9 cellular contexts compared by ENCODE assay signal in the genomic region with DNA sequence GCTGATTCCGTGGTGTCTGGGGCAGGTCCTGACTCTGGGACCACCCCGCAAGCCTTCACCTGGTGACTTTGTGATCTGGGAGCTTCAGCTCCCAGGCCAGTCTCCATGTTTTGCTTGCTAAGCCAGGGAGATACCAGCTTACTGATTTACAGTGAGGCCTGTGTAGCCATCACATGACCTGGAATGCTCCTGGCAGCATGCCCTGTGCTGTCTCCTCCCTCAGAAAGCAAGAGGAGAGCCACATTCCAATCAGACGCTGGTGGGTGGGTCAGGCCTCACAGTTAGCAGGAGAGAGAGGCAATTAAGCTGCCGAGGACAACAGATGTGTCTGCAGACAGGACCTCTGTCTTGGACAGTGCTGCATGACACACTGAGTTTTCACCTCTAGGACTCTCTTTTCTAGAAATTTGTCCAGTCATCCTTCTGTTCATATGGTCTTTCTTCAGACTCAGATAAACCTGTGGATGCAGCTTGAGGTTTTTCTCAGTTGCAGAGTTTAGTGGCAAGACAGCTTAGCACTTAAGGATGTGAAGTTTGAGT. TPM values are rescaled to one million over a fixed set of nuclear protein-coding genes. Genes with fewer than 3 reads are reported as not detected.
DNase-seq lines count a peak whose midpoint lies in the region; ATAC-seq and TF ChIP-seq lines count a peak whose summit lies in the region.
"Had no signal": no experiment of that assay in that cellular context is flagged by ENCODE, and none has a peak within 500 bp of the region (broad histone marks: within the 10 kb centered on the region; RNA-seq: fewer than 3 reads in every experiment).

No MANE protein-coding gene starts in this region.

- H3K27ac Mint-ChIP-seq in activated CD8-positive, alpha-beta memory T cell treated with anti-CD3 and anti-CD28 coated beads, Interleukin-2, amount 10 ng/mL, durations not matched to agents 7 days and 5 days, result no peak overlapping the region
- H3K27ac Mint-ChIP-seq in activated T-cell treated with anti-CD3 and anti-CD28 coated beads, Interleukin-2, amount 50 U/mL, for 24 hours, result no peak overlapping the region

- H3K4me1 Mint-ChIP-seq in activated CD8-positive, alpha-beta memory T cell treated with anti-CD3 and anti-CD28 coated beads, Interleukin-2, amount 10 ng/mL, durations not matched to agents 7 days and 5 days, result peaks cover 3% of the 10 kb centered on the region
- H3K4me1 Mint-ChIP-seq in activated T-cell treated with anti-CD3 and anti-CD28 coated beads, Interleukin-2, amount 50 U/mL, for 24 hours (ENCODE audit: low read depth), result no peaks in the 10 kb centered on the region

- no peaks in the 10 kb centered on the region for H3K27me3 ChIP-seq in esophagus squamous epithelium
- no peaks in the 10 kb centered on the region for H3K27me3 ChIP-seq in muscle layer of duodenum (ENCODE audit: low read depth, low read length)
- H3K27me3 ChIP-seq: BLaER1 had no signal

- H3K4me3 ChIP-seq in esophagus squamous epithelium (no peak overlapping the region), muscle layer of duodenum (ENCODE audit: low read depth in 1 of 2, low read length in 2 of 2) (no peak overlapping the region)
- H3K4me3 ChIP-seq: BLaER1 had no signal

- H3K27ac ChIP-seq in esophagus squamous epithelium (peak overlapping the region; percentile 52 to 76 (median 70)), muscle layer of duodenum (ENCODE audit: low read length) (peak overlapping the region; percentile 62)
- H3K27ac ChIP-seq: BLaER1 had no signal

- H3K4me3 Mint-ChIP-seq in activated CD8-positive, alpha-beta memory T cell treated with anti-CD3 and anti-CD28 coated beads, Interleukin-2, amount 10 ng/mL, durations not matched to agents 7 days and 5 days, result no peak overlapping the region
- no peak overlapping the region for H3K4me3 Mint-ChIP-seq in activated T-cell treated with anti-CD3 and anti-CD28 coated beads, Interleukin-2, amount 50 U/mL, for 24 hours

- no peaks in the 10 kb centered on the region for H3K36me3 Mint-ChIP-seq in activated CD8-positive, alpha-beta memory T cell treated with anti-CD3 and anti-CD28 coated beads, Interleukin-2, amount 10 ng/mL, durations not matched to agents 7 days and 5 days
- no peaks in the 10 kb centered on the region for H3K36me3 Mint-ChIP-seq in activated T-cell treated with anti-CD3 and anti-CD28 coated beads, Interleukin-2, amount 50 U/mL, for 24 hours (ENCODE audit: low read depth)

- H3K9me3 ChIP-seq in esophagus squamous epithelium (no peaks in the 10 kb centered on the region), muscle layer of duodenum (ENCODE audit: control insufficient read depth in 1 of 2, low read length in 2 of 2) (no peaks in the 10 kb centered on the region)
- H3K9me3 ChIP-seq: BLaER1 had no signal

- peak in 1 of 6 experiments; percentile 5 for TF ChIP-seq CTCF in esophagus squamous epithelium (IDR thresholded peaks at IDR 0.05)

- no peak for TF ChIP-seq POLR2A in esophagus squamous epithelium (IDR thresholded peaks at IDR 0.05)

- intact Hi-C loops in esophagus squamous epithelium (cut with DNase I), result no loop called here

- WGBS in esophagus squamous epithelium, 2 donors, result 8 to 48% methylated on average over 2 of the region's 4 CpGs

- no peaks in the 10 kb centered on the region for H3K27me3 Mint-ChIP-seq in activated CD8-positive, alpha-beta memory T cell treated with anti-CD3 and anti-CD28 coated beads, Interleukin-2, amount 10 ng/mL, durations not matched to agents 7 days and 5 days
- no peaks in the 10 kb centered on the region for H3K27me3 Mint-ChIP-seq in activated T-cell treated with anti-CD3 and anti-CD28 coated beads, Interleukin-2, amount 50 U/mL, for 24 hours

- no peaks in the 10 kb centered on the region for H3K9me3 Mint-ChIP-seq in activated CD8-positive, alpha-beta memory T cell treated with anti-CD3 and anti-CD28 coated beads, Interleukin-2, amount 10 ng/mL, durations not matched to agents 7 days and 5 days (ENCODE audit: low read depth)
- H3K9me3 Mint-ChIP-seq in activated T-cell treated with anti-CD3 and anti-CD28 coated beads, Interleukin-2, amount 50 U/mL, for 24 hours, result no peaks in the 10 kb centered on the region

- H3K36me3 ChIP-seq in esophagus squamous epithelium, result peaks cover 0 to 12% (median 0%) of the 10 kb centered on the region in 3 donors
- H3K36me3 ChIP-seq in muscle layer of duodenum (ENCODE audit: control insufficient read depth in 1 of 2, insufficient read depth in 2 of 2, low read length in 2 of 2), result no peaks in the 10 kb centered on the region

- peak; percentile 67 for ATAC-seq in activated CD8-positive, alpha-beta memory T cell treated with anti-CD3 and anti-CD28 coated beads, Interleukin-2, amount 10 ng/mL, durations not matched to agents 7 days and 5 days
- ATAC-seq in HG02973 (IDR thresholded peaks at IDR 0.05; ENCODE audit: unreplicated experiment) (no peak), HG03354 (IDR thresholded peaks at IDR 0.05; ENCODE audit: poor library complexity, severe bottlenecking, unreplicated experiment) (no peak)

- H3K4me1 ChIP-seq in esophagus squamous epithelium, result peaks cover 5 to 39% (median 24%) of the 10 kb centered on the region in 3 donors
- peaks cover 10 to 14% of the 10 kb centered on the region in 2 donors for H3K4me1 ChIP-seq in muscle layer of duodenum (ENCODE audit: control insufficient read depth in 1 of 2, insufficient read depth in 2 of 2, low read length in 2 of 2)
- H3K4me1 ChIP-seq: BLaER1 had no signal

- CTCF ChIA-PET in activated CD8-positive, alpha-beta memory T cell treated with anti-CD3 and anti-CD28 coated beads, Interleukin-2, amount 10 ng/mL, durations not matched to agents 7 days and 5 days (lab: Charles Lee), result interaction anchor here (0.9 to 16.9 kb wide), 7 partner anchors 12 to 244 kb away, joined by 3 to 245 read pairs (median 4); a partner anchor contains a TSS

- DNase-seq in activated CD8-positive, alpha-beta memory T cell treated with anti-CD3 and anti-CD28 coated beads, Interleukin-2, amount 10 ng/mL, durations not matched to agents 7 days and 5 days, result no peak
- DNase-seq in activated CD8-positive, alpha-beta memory T cell treated with anti-CD3 and anti-CD28 coated beads for 24 hours, result no peak
- DNase-seq in RPMI8226 (peak; percentile 20), esophagus squamous epithelium (lab: John Stamatoyannopoulos, UW) (no peak)
- DNase-seq in activated T-cell treated with anti-CD3 and anti-CD28 coated beads, Interleukin-2, amount 50 U/mL, for 24 hours, result no peak

RNA-seq across cellular contexts. Expression of a gene that starts 24.4 kb away (rescaled TPM):
- total RNA-seq in activated CD8-positive, alpha-beta memory T cell treated with anti-CD3 and anti-CD28 coated beads, Interleukin-2, amount 10 ng/mL, durations not matched to agents 7 days and 5 days, result 10 to 100 TPM; 27.2 to 27.3 TPM
- total RNA-seq in esophagus squamous epithelium, result 10 to 100 TPM; 23.1 to 43.3 (median 27.1) TPM

RNA-seq across cellular contexts. Expression of a gene that starts 37.0 kb away (rescaled TPM):
- total RNA-seq in activated CD8-positive, alpha-beta memory T cell treated with anti-CD3 and anti-CD28 coated beads, Interleukin-2, amount 10 ng/mL, durations not matched to agents 7 days and 5 days, result 10 to 100 TPM; 26.7 to 32.1 TPM
- total RNA-seq in esophagus squamous epithelium, result 1 to 10 TPM; 2.1 to 4.6 (median 3.1) TPM

RNA-seq across cellular contexts. Expression of a gene that starts 49.2 kb away (rescaled TPM):
- not detected for total RNA-seq in activated CD8-positive, alpha-beta memory T cell treated with anti-CD3 and anti-CD28 coated beads, Interleukin-2, amount 10 ng/mL, durations not matched to agents 7 days and 5 days
- 10 to 100 TPM in 2 of 4 donors, 1 to 10 TPM in 2; 2.8 to 14.5 (median 8.7) TPM for total RNA-seq in esophagus squamous epithelium

RNA-seq across cellular contexts. Expression of a gene that starts 58.2 kb away (rescaled TPM):
- total RNA-seq in activated CD8-positive, alpha-beta memory T cell treated with anti-CD3 and anti-CD28 coated beads, Interleukin-2, amount 10 ng/mL, durations not matched to agents 7 days and 5 days, result not detected
- 1 to 10 TPM in 3 of 4 donors, not detected in 1; 2.0 to 2.5 (median 2.1) TPM for total RNA-seq in esophagus squamous epithelium

Comparison
In these comparisons a context has a peak if more than half of its experiments do, and no peak if none do; other contexts are left out.
1. RNA of a gene that starts 37.0 kb away (total RNA-seq): 26.7 to 32.1 TPM in activated CD8-positive, alpha-beta memory T cell treated with anti-CD3 and anti-CD28 coated beads, Interleukin-2, amount 10 ng/mL, durations not matched to agents 7 days and 5 days; 2.1 to 4.6 TPM in esophagus squamous epithelium; every median in the first group is over 4 times any median in the second.